In the genomic region with DNA sequence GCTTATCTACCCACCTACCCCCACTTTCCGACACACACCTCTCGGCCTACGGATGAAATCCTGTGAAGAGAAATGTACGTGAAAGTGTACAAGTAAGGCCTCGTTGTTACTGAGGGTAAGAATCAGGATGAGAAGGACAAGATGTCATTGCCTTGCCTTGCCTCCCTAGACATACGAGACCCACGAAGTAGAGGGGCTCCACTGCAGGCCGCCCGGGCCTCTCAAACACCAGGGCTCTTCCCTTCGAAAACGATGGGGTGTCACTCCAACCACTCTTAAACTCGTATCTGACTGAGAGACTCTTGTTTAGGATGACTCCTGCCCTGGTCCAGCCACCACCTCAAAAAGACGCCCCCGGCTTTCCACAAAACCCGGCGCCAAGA, we compare ENCODE assay signal across 8 cellular contexts. TPM values are rescaled to one million over a fixed set of nuclear protein-coding genes. Genes with fewer than 3 reads are reported as not detected.
DNase-seq lines count a peak whose midpoint lies in the region; ATAC-seq and TF ChIP-seq lines count a peak whose summit lies in the region.

No MANE protein-coding gene starts in this region.

- no peaks in the 10 kb centered on the region for H3K36me3 ChIP-seq in cardiac muscle cell
- H3K36me3 ChIP-seq in kidney epithelial cell (ENCODE audit: control insufficient read depth, insufficient read depth, low read length): no peaks in the 10 kb centered on the region
- H3K36me3 ChIP-seq in testis (ENCODE audit: low read depth, missing control alignments): no peaks in the 10 kb centered on the region

- H3K36me3 Mint-ChIP-seq in activated naive CD4-positive, alpha-beta T cell treated with anti-CD3 and anti-CD28 coated beads, Interleukin-2, amount 50 U/mL, for 72 hours: peaks cover 25 to 37% of the 10 kb centered on the region in 2 donors

- H3K9me3 Mint-ChIP-seq in activated naive CD4-positive, alpha-beta T cell treated with anti-CD3 and anti-CD28 coated beads, Interleukin-2, amount 50 U/mL, for 72 hours: peaks cover 4 to 7% of the 10 kb centered on the region in 2 donors

- intact Hi-C loops in Right ventricle myocardium inferior (cut with DNase I): no loop called here
- intact Hi-C loops in testis (cut with DNase I; ENCODE audit: low total_unique reads): no loop called here
- intact Hi-C loops in posterior vena cava (cut with DNase I): no loop called here

- H3K9me3 ChIP-seq in cardiac muscle cell (ENCODE audit: low read depth): no peaks in the 10 kb centered on the region
- H3K9me3 ChIP-seq in testis: no peaks in the 10 kb centered on the region

- DNase-seq in cardiac muscle cell (ENCODE audit: low read depth in 1 of 2, low spot score in 1 of 2): no peak
- DNase-seq in Right ventricle myocardium inferior (ENCODE audit: missing footprints): no peak
- DNase-seq in activated naive CD4-positive, alpha-beta T cell treated with anti-CD3 and anti-CD28 coated beads, Interleukin-2, amount 50 U/mL, for 72 hours (ENCODE audit: low spot score in 2 of 2): no peak
- DNase-seq in kidney epithelial cell (ENCODE audit: low read depth): no peak
- peak; percentile 17 for DNase-seq in testis
- no peak for DNase-seq in posterior vena cava (ENCODE audit: low spot score)
- DNase-seq in amygdala (lab: John Stamatoyannopoulos, UW): no peak

- 1 to 3% methylated on average over 12 to 16 of the region's 16 CpGs for WGBS in testis, 2 donors

- H3K27ac ChIP-seq in cardiac muscle cell: peak overlapping the region; percentile 61
- peak overlapping the region in 1 of 2 donors; percentile 70 for H3K27ac ChIP-seq in testis

- no peaks in the 10 kb centered on the region for H3K27me3 ChIP-seq in cardiac muscle cell
- H3K27me3 ChIP-seq in kidney epithelial cell (ENCODE audit: control insufficient read depth, insufficient read depth, low read length): no peaks in the 10 kb centered on the region
- no peaks in the 10 kb centered on the region for H3K27me3 ChIP-seq in testis

- H3K27ac Mint-ChIP-seq in activated naive CD4-positive, alpha-beta T cell treated with anti-CD3 and anti-CD28 coated beads, Interleukin-2, amount 50 U/mL, for 72 hours: peak overlapping the region; percentile 96 to 99

- TF ChIP-seq CTCF in cardiac muscle cell (IDR thresholded peaks at IDR 0.05; ENCODE audit: low read depth, low read length) (no peak), kidney epithelial cell (IDR thresholded peaks at IDR 0.05; ENCODE audit: insufficient read depth, low read length, poor library complexity, severe bottlenecking) (no peak), testis (IDR thresholded peaks at IDR 0.05) (no peak)

- H3K4me1 ChIP-seq in cardiac muscle cell (ENCODE audit: low read depth) (no peaks in the 10 kb centered on the region), testis (peaks cover 3% of the 10 kb centered on the region)

- ATAC-seq in Right ventricle myocardium inferior (no peak), HG03439 (IDR thresholded peaks at IDR 0.05; ENCODE audit: unreplicated experiment) (peak; percentile 14)
- peak; percentile 6 to 49 for ATAC-seq in activated naive CD4-positive, alpha-beta T cell treated with anti-CD3 and anti-CD28 coated beads, Interleukin-2, amount 50 U/mL, for 72 hours

- H3K4me3 ChIP-seq in cardiac muscle cell (peak overlapping the region; percentile 77), kidney epithelial cell (ENCODE audit: low read depth, low read length) (peak overlapping the region; percentile 83), testis (peak overlapping the region; percentile 72 to 82)

- no peak for TF ChIP-seq POLR2A in testis (IDR thresholded peaks at IDR 0.05)

RNA-seq across cellular contexts. Expression of a gene that starts 0.5 kb away (rescaled TPM):
- total RNA-seq in cardiac muscle cell: 10.4 and 63.9 TPM in 2 replicates
- 13.4 and 57.3 TPM in 2 replicates for polyA plus RNA-seq in cardiac muscle cell
- total RNA-seq in Right ventricle myocardium inferior: 7.3 TPM
- total RNA-seq in activated naive CD4-positive, alpha-beta T cell treated with anti-CD3 and anti-CD28 coated beads, Interleukin-2, amount 50 U/mL, for 72 hours: 100 to 1,000 TPM; 109 to 195 TPM
- 12.1 and 12.3 TPM in 2 replicates for total RNA-seq in kidney epithelial cell
- total RNA-seq in testis: 10 to 100 TPM; 48.1 to 60.6 TPM
- polyA plus RNA-seq in testis (ENCODE audit: insufficient read depth, low read depth, low replicate concordance): 118 TPM
- total RNA-seq in posterior vena cava: 10 to 100 TPM in 1 of 2 donors, 1 to 10 TPM in 1; 9.9 to 10.5 TPM

RNA-seq across cellular contexts. Expression of a gene that starts 32.6 kb away (rescaled TPM):
- total RNA-seq in cardiac muscle cell (5.0 and 7.0 TPM in 2 replicates), Right ventricle myocardium inferior (2.2 TPM), kidney epithelial cell (0.75 and 3.6 TPM in 2 replicates), testis (1 to 10 TPM; 1.9 to 3.5 TPM), posterior vena cava (1 to 10 TPM; 2.5 to 4.2 TPM)
- polyA plus RNA-seq in cardiac muscle cell (4.6 and 6.9 TPM in 2 replicates), testis (ENCODE audit: insufficient read depth, low read depth, low replicate concordance) (2.7 TPM)
- 10 to 100 TPM in 1 of 2 donors, 1 to 10 TPM in 1; 2.8 to 11.7 TPM for total RNA-seq in activated naive CD4-positive, alpha-beta T cell treated with anti-CD3 and anti-CD28 coated beads, Interleukin-2, amount 50 U/mL, for 72 hours

RNA-seq across cellular contexts. Expression of a gene that starts 52.0 kb away (rescaled TPM):
- total RNA-seq in cardiac muscle cell: 1.8 TPM in 1 of 2 replicates, not detected in the other
- 0.26 and 0.42 TPM in 2 replicates for polyA plus RNA-seq in cardiac muscle cell
- total RNA-seq in Right ventricle myocardium inferior: not detected
- total RNA-seq in activated naive CD4-positive, alpha-beta T cell treated with anti-CD3 and anti-CD28 coated beads, Interleukin-2, amount 50 U/mL, for 72 hours: not detected
- not detected in 2 replicates for total RNA-seq in kidney epithelial cell
- 1 to 10 TPM; 1.7 to 2.2 TPM for total RNA-seq in testis
- 3.1 TPM for polyA plus RNA-seq in testis (ENCODE audit: insufficient read depth, low read depth, low replicate concordance)
- under 1 TPM in 1 of 2 donors, not detected in 1; 0.05 TPM for total RNA-seq in posterior vena cava
